Comparison of ENCODE assay signal across 25 cellular contexts in genomic region chr19:5337126-5337525, GRCh38.
"Had no signal": no experiment of that assay in that cellular context is flagged by ENCODE, and none has a peak within 500 bp of the region (broad histone marks: within the 10 kb centered on the region; RNA-seq: fewer than 3 reads in every experiment).

No MANE protein-coding gene starts in this region.

- H3K9me3 Mint-ChIP-seq: activated naive CD4-positive, alpha-beta T cell treated with anti-CD3 and anti-CD28 coated beads for 36 hours; activated naive CD8-positive, alpha-beta T cell treated with anti-CD3 and anti-CD28 coated beads, Interleukin-2, amount 50 U/mL, for 24 hours; activated T-cell treated with anti-CD3 and anti-CD28 coated beads, Interleukin-2, amount 50 U/mL, for 24 hours; activated T-helper 2 cell treated with anti-CD3 and anti-CD28 coated beads, Interferon-gamma antibody, Interleukin-2, Interleukin-4, amounts not matched to agents 10 μg/mL and 5 μg/mL and 100 μg/mL, durations not matched to agents 14 hours and 24 hours and 36 hours; central memory CD8-positive, alpha-beta T cell; T-cell had no signal

- H3K36me3 Mint-ChIP-seq: T-cell had no signal

- H3K27me3 ChIP-seq: brain microvascular endothelial cell, testis had no signal

- H3K4me3 Mint-ChIP-seq: activated CD4-positive, alpha-beta T cell treated with anti-CD3 and anti-CD28 coated beads, Interleukin-2, amount 10 ng/mL, durations not matched to agents 24 days and 14 days; activated CD8-positive, alpha-beta T cell treated with anti-CD3 and anti-CD28 coated beads, Interleukin-2, amount 10 ng/mL, durations not matched to agents 7 days and 5 days; activated naive CD4-positive, alpha-beta T cell treated with anti-CD3 and anti-CD28 coated beads for 36 hours; activated naive CD8-positive, alpha-beta T cell treated with anti-CD3 and anti-CD28 coated beads, Interleukin-2, amount 50 U/mL, for 24 hours; activated T-cell treated with anti-CD3 and anti-CD28 coated beads, Interleukin-2, amount 50 U/mL, for 24 hours; central memory CD8-positive, alpha-beta T cell; memory B cell; T-cell had no signal

- H3K4me3 ChIP-seq: colonic mucosa, left ventricle myocardium inferior, psoas muscle, right lobe of liver, testis, upper lobe of left lung had no signal

- H3K27ac ChIP-seq: brain microvascular endothelial cell, colonic mucosa, left ventricle myocardium inferior, psoas muscle, right lobe of liver, testis, upper lobe of left lung had no signal

- H3K4me1 ChIP-seq: colonic mucosa, testis had no signal

- H3K36me3 ChIP-seq: brain microvascular endothelial cell, colonic mucosa, left ventricle myocardium inferior, right lobe of liver, upper lobe of left lung had no signal

- H3K9me3 ChIP-seq: colonic mucosa, left ventricle myocardium inferior, psoas muscle, right lobe of liver, testis had no signal

- ATAC-seq: activated CD8-positive, alpha-beta T cell treated with anti-CD3 and anti-CD28 coated beads, Interleukin-2, amount 10 ng/mL, durations not matched to agents 7 days and 5 days; activated naive CD8-positive, alpha-beta T cell treated with anti-CD3 and anti-CD28 coated beads, Interleukin-2, amount 50 U/mL, for 24 hours; naive thymus-derived CD4-positive, alpha-beta T cell; psoas muscle; right lobe of liver; SK-N-SH treated with all-trans-retinoic acid at 6 μM for 48 hours; T-cell had no signal

- H3K27ac Mint-ChIP-seq: activated CD4-positive, alpha-beta T cell treated with anti-CD3 and anti-CD28 coated beads, Interleukin-2, amount 10 ng/mL, durations not matched to agents 24 days and 14 days; activated CD8-positive, alpha-beta T cell treated with anti-CD3 and anti-CD28 coated beads, Interleukin-2, amount 10 ng/mL, durations not matched to agents 7 days and 5 days; activated naive CD4-positive, alpha-beta T cell treated with anti-CD3 and anti-CD28 coated beads for 36 hours; activated naive CD8-positive, alpha-beta T cell treated with anti-CD3 and anti-CD28 coated beads, Interleukin-2, amount 50 U/mL, for 24 hours; activated T-cell treated with anti-CD3 and anti-CD28 coated beads, Interleukin-2, amount 50 U/mL, for 24 hours; activated T-helper 2 cell treated with anti-CD3 and anti-CD28 coated beads, Interferon-gamma antibody, Interleukin-2, Interleukin-4, amounts not matched to agents 10 μg/mL and 5 μg/mL and 100 μg/mL, durations not matched to agents 14 hours and 24 hours and 36 hours; memory B cell; naive thymus-derived CD4-positive, alpha-beta T cell; T-cell had no signal

- DNase-seq: activated CD4-positive, alpha-beta T cell treated with anti-CD3 and anti-CD28 coated beads, Interleukin-2, amount 10 ng/mL, durations not matched to agents 24 days and 14 days; activated CD8-positive, alpha-beta T cell treated with anti-CD3 and anti-CD28 coated beads, Interleukin-2, amount 10 ng/mL, durations not matched to agents 7 days and 5 days; activated naive CD4-positive, alpha-beta T cell treated with anti-CD3 and anti-CD28 coated beads for 36 hours; activated naive CD8-positive, alpha-beta T cell treated with anti-CD3 and anti-CD28 coated beads, Interleukin-2, amount 50 U/mL, for 24 hours; activated T-cell treated with anti-CD3 and anti-CD28 coated beads, Interleukin-2, amount 50 U/mL, for 24 hours; brain microvascular endothelial cell; colonic mucosa; erythroblast; foreskin melanocyte; kidney; left ventricle myocardium inferior; naive thymus-derived CD4-positive, alpha-beta T cell; psoas muscle; right lobe of liver; small intestine; stimulated activated CD4-positive, alpha-beta T cell treated with anti-CD3 and anti-CD28 coated beads, Interleukin-15, amount 100 ng/mL, for 24 hours; stimulated activated CD4-positive, alpha-beta T cell treated with anti-CD3 and anti-CD28 coated beads, Interleukin-2, amount 100 ng/mL, for 48 hours; T-cell; T-helper 9 cell; testis; upper lobe of left lung had no signal
